ENCODE assay signal across 8 cellular contexts in genomic region chr1:32334274-32334861, GRCh38. TPM values are rescaled to one million over a fixed set of nuclear protein-coding genes. Genes with fewer than 3 reads are reported as not detected.
A peak's percentile ranks its signal among the peaks of the same experiment; 100 is the strongest.
DNase-seq lines count a peak whose midpoint lies in the region; ATAC-seq lines count a peak whose summit lies in the region.

No MANE protein-coding gene starts in this region.

- no peak overlapping the region for H3K18ac ChIP-seq in trophoblast cell (ENCODE audit: low read length)

- no peak overlapping the region for H2AFZ ChIP-seq in trophoblast cell (ENCODE audit: insufficient read depth, low read length, poor library complexity)

- peak; percentile 63 for DNase-seq in G401 (ENCODE audit: low spot score)
- no peak for DNase-seq in NT2/D1 (ENCODE audit: low read depth, low spot score)
- no peak for DNase-seq in effector memory CD4-positive, alpha-beta T cell
- no peak for DNase-seq in trophoblast cell
- DNase-seq in activated gamma-delta T cell treated with Interleukin-2 at 50 U/mL for 16 hours, result no peak
- DNase-seq in HuH-7 (ENCODE audit: low spot score), result no peak
- no peak for DNase-seq in LoVo (ENCODE audit: low spot score)

- H4K91ac ChIP-seq in trophoblast cell (ENCODE audit: low read depth, low read length), result no peak overlapping the region

- no peak overlapping the region for H3K23ac ChIP-seq in trophoblast cell (ENCODE audit: low read length)

- H2BK120ac ChIP-seq in trophoblast cell (ENCODE audit: insufficient read depth, low read length, poor library complexity), result no peak overlapping the region

- H3K27me3 ChIP-seq in NT2/D1 (ENCODE audit: insufficient read depth, insufficient read length) (peaks cover 10% of the 10 kb centered on the region), trophoblast cell (ENCODE audit: insufficient read depth, low read length) (no peaks in the 10 kb centered on the region)
- H3K27me3 ChIP-seq in effector memory CD4-positive, alpha-beta T cell (replicated peaks; ENCODE audit: control insufficient read depth, insufficient read depth, low read length, poor library complexity, severe bottlenecking), result no peaks in the 10 kb centered on the region

- no peak overlapping the region for H4K8ac ChIP-seq in trophoblast cell (ENCODE audit: low read depth, low read length)

- H3K14ac ChIP-seq in trophoblast cell (ENCODE audit: low read length), result no peak overlapping the region

- ATAC-seq in GM19452 (IDR thresholded peaks at IDR 0.05; ENCODE audit: unreplicated experiment), result no peak

- WGBS in trophoblast cell (ENCODE audit: extremely low coverage, insufficient coverage, insufficient read length), result no CpG with 5 or more reads among the region's 9 CpGs

- H3K4me1 ChIP-seq in NT2/D1 (ENCODE audit: insufficient read depth, insufficient read length), result peaks cover 30% of the 10 kb centered on the region
- H3K4me1 ChIP-seq in effector memory CD4-positive, alpha-beta T cell (ENCODE audit: control insufficient read depth, insufficient read depth, low read length, poor library complexity, severe bottlenecking), result peaks cover 28% of the 10 kb centered on the region
- peaks cover 51 to 56% of the 10 kb centered on the region in 2 experiments for H3K4me1 ChIP-seq in trophoblast cell (ENCODE audit: control insufficient read depth in 1 of 2, insufficient read depth in 2 of 2, low read length in 2 of 2)

- peak overlapping the region; percentile 98 for H3K9ac ChIP-seq in NT2/D1 (ENCODE audit: insufficient read length, low read depth)
- H3K9ac ChIP-seq in trophoblast cell (ENCODE audit: low read length), result peak overlapping the region; percentile 96

- in situ Hi-C loops in G401 (cut with HindIII; ENCODE audit: low sequenced_read_pairs), result no loop called here

- H3K79me2 ChIP-seq in trophoblast cell (ENCODE audit: control insufficient read depth, insufficient read depth, low read length, poor library complexity), result peaks cover 16% of the 10 kb centered on the region

- H3K27ac ChIP-seq in effector memory CD4-positive, alpha-beta T cell (ENCODE audit: insufficient read depth, low read length, poor library complexity, severe bottlenecking), result peak overlapping the region; percentile 38
- no peak overlapping the region for H3K27ac ChIP-seq in trophoblast cell (ENCODE audit: low read depth, low read length)

- H3K4me3 ChIP-seq in NT2/D1 (ENCODE audit: insufficient read length, low read depth), result peak overlapping the region; percentile 83
- peak overlapping the region; percentile 62 for H3K4me3 ChIP-seq in effector memory CD4-positive, alpha-beta T cell (ENCODE audit: insufficient read depth, low read depth, low read length, poor library complexity, severe bottlenecking)
- H3K4me3 ChIP-seq in trophoblast cell (ENCODE audit: low read depth, low read length), result peak overlapping the region; percentile 96

- peak overlapping the region; percentile 76 for H3K4me2 ChIP-seq in trophoblast cell (ENCODE audit: low read length)

- no peaks in the 10 kb centered on the region for H3K9me3 ChIP-seq in NT2/D1 (ENCODE audit: insufficient read depth, low read length)
- H3K9me3 ChIP-seq in effector memory CD4-positive, alpha-beta T cell (ENCODE audit: control insufficient read depth, low read length), result no peaks in the 10 kb centered on the region
- no peaks in the 10 kb centered on the region for H3K9me3 ChIP-seq in trophoblast cell (ENCODE audit: insufficient read depth, low read depth, low read length)

- no peak overlapping the region for H2BK5ac ChIP-seq in trophoblast cell (ENCODE audit: low read depth, low read length, poor library complexity)

- H3K36me3 ChIP-seq in NT2/D1 (ENCODE audit: insufficient read depth, insufficient read length, low read length) (peaks cover 58% of the 10 kb centered on the region), trophoblast cell (ENCODE audit: control insufficient read depth in 1 of 2, insufficient read depth in 2 of 2, low read length in 2 of 2) (peaks cover 34 to 46% of the 10 kb centered on the region in 2 experiments)
- peaks cover 36% of the 10 kb centered on the region for H3K36me3 ChIP-seq in effector memory CD4-positive, alpha-beta T cell (ENCODE audit: control insufficient read depth, insufficient read depth, low read length)

- H2BK12ac ChIP-seq in trophoblast cell (ENCODE audit: low read length), result no peak overlapping the region

- H4K12ac ChIP-seq in trophoblast cell (ENCODE audit: low read depth, low read length), result no peak overlapping the region

- peak overlapping the region; percentile 87 for H3K4ac ChIP-seq in trophoblast cell (ENCODE audit: low read depth, low read length)

- H2AK5ac ChIP-seq in trophoblast cell (ENCODE audit: low read length), result no peak overlapping the region

- peaks cover 28% of the 10 kb centered on the region for H3K79me1 ChIP-seq in trophoblast cell (ENCODE audit: low read length)

RNA-seq across cellular contexts. Expression of gene MARCKSL1, which starts 1.7 kb away (rescaled TPM):
- total RNA-seq in G401 (2014; rRNA removed; shearing (Covaris generic)), result 89.6 and 132 TPM in 2 replicates
- 437 and 455 TPM in 2 replicates for polyA plus RNA-seq in trophoblast cell (2013)

RNA-seq across cellular contexts. Expression of gene FAM229A, which starts 27.9 kb away (rescaled TPM):
- 0.20 and 0.31 TPM in 2 replicates for total RNA-seq in G401 (2014; rRNA removed; shearing (Covaris generic))
- 5.0 and 5.5 TPM in 2 replicates for polyA plus RNA-seq in trophoblast cell (2013)

RNA-seq across cellular contexts. Expression of gene TSSK3, which starts 28.0 kb away (rescaled TPM):
- total RNA-seq in G401 (2014; rRNA removed; shearing (Covaris generic)), result 0.20 TPM in 1 of 2 replicates, not detected in the other
- 0.61 and 0.67 TPM in 2 replicates for polyA plus RNA-seq in trophoblast cell (2013)

RNA-seq across cellular contexts. Expression of gene HDAC1, which starts 42.5 kb away (rescaled TPM):
- 191 and 286 TPM in 2 replicates for total RNA-seq in G401 (2014; rRNA removed; shearing (Covaris generic))
- polyA plus RNA-seq in trophoblast cell (2013), result 58.2 and 60.3 TPM in 2 replicates

RNA-seq across cellular contexts. Expression of gene BSDC1, which starts 59.9 kb away (rescaled TPM):
- total RNA-seq in G401 (2014; rRNA removed; shearing (Covaris generic)), result 40.7 and 47.3 TPM in 2 replicates
- polyA plus RNA-seq in trophoblast cell (2013), result 41.3 and 43.8 TPM in 2 replicates
